ENCODE assay signal across 16 cellular contexts in genomic region chr1:236060286-236060685, GRCh38. TPM values are rescaled to one million over a fixed set of nuclear protein-coding genes. Genes with fewer than 3 reads are reported as not detected.
DNase-seq lines count a peak whose midpoint lies in the region; ATAC-seq and TF ChIP-seq lines count a peak whose summit lies in the region.
"Had no signal": no experiment of that assay in that cellular context is flagged by ENCODE, and none has a peak within 500 bp of the region (broad histone marks: within the 10 kb centered on the region; RNA-seq: fewer than 3 reads in every experiment).

No MANE protein-coding gene starts in this region.

- no peaks in the 10 kb centered on the region for H3K9me3 ChIP-seq in esophagus muscularis mucosa
- no peaks in the 10 kb centered on the region for H3K9me3 ChIP-seq in gastrocnemius medialis
- no peaks in the 10 kb centered on the region for H3K9me3 ChIP-seq in vagina
- H3K9me3 ChIP-seq in HAP-1, result no peaks in the 10 kb centered on the region
- H3K9me3 ChIP-seq: A549 had no signal

- TF ChIP-seq EP300 in esophagus muscularis mucosa (IDR thresholded peaks at IDR 0.05), result no peak

- H3K23ac ChIP-seq in mesendoderm (ENCODE audit: low read length), result no peak overlapping the region

- no peak overlapping the region for H2BK15ac ChIP-seq in mesendoderm (replicated peaks; ENCODE audit: low read depth)

- H3K18ac ChIP-seq in mesendoderm (ENCODE audit: low read length), result no peak overlapping the region

- peak overlapping the region in 3 of 4 donors; percentile 73 to 90 (median 85) for H3K4me3 ChIP-seq in esophagus muscularis mucosa
- H3K4me3 ChIP-seq in gastrocnemius medialis, result peak overlapping the region in 2 of 4 donors; percentile 17 to 32
- H3K4me3 ChIP-seq in vagina, result no peak overlapping the region
- no peak overlapping the region for H3K4me3 ChIP-seq in mesendoderm (ENCODE audit: low read length)
- H3K4me3 ChIP-seq in HAP-1, result no peak overlapping the region
- H3K4me3 ChIP-seq: A549, GM23338 had no signal

- no peak for ATAC-seq in gastrocnemius medialis
- ATAC-seq: A549; CD8-positive, alpha-beta T cell; GM23338 had no signal

- H3K27me3 Mint-ChIP-seq in neural crest cell (ENCODE audit: low read depth) (peaks cover 20% of the 10 kb centered on the region), osteocyte (ENCODE audit: unreplicated experiment) (no peaks in the 10 kb centered on the region)

- no peak overlapping the region for H2BK120ac ChIP-seq in mesendoderm (ENCODE audit: low read depth, low read length)

- H2BK5ac ChIP-seq in mesendoderm (ENCODE audit: low read length), result no peak overlapping the region

- no peak overlapping the region for H3K9ac ChIP-seq in mesendoderm (ENCODE audit: low read length)

- intact Hi-C loops in esophagus muscularis mucosa (cut with DNase I), result loop anchor here (5.0 to 10.0 kb wide), 3 partner anchors 43 to 555 kb away; partner anchors contain the start of gene B3GALNT2
- intact Hi-C loops in gastrocnemius medialis (cut with DNase I; ENCODE audit: low total_unique reads), result loop anchor here (10.0 kb wide), 1 partner anchor 555 kb away; the partner anchor contains the start of gene B3GALNT2
- intact Hi-C loops in vagina (cut with DNase I), result loop anchor here (10.0 kb wide), 1 partner anchor 1445 kb away; the partner anchor contains the start of gene IRF2BP2

- no peak overlapping the region for H4K5ac ChIP-seq in mesendoderm (ENCODE audit: low read length)

- H3K4me1 Mint-ChIP-seq in neural crest cell, result peaks cover 45% of the 10 kb centered on the region
- H3K4me1 Mint-ChIP-seq in osteocyte (ENCODE audit: unreplicated experiment), result peaks cover 29% of the 10 kb centered on the region

- H3K27ac Mint-ChIP-seq in neural crest cell (ENCODE audit: unreplicated experiment) (no peak overlapping the region), osteocyte (ENCODE audit: unreplicated experiment) (no peak overlapping the region)
- H3K27ac Mint-ChIP-seq: CD14-positive monocyte; CD8-positive, alpha-beta T cell; GM23338 had no signal

- TF ChIP-seq CTCF in esophagus muscularis mucosa (IDR thresholded peaks at IDR 0.05), result no peak
- TF ChIP-seq CTCF in neural crest cell (conservative IDR thresholded peaks at IDR 0.05), result no peak
- TF ChIP-seq CTCF in gastrocnemius medialis (IDR thresholded peaks at IDR 0.05 in 4 of 5, conservative IDR thresholded peaks at IDR 0.05 in 1 of 5), result no peak
- TF ChIP-seq CTCF in vagina (IDR thresholded peaks at IDR 0.05), result no peak
- TF ChIP-seq CTCF in osteocyte (IDR thresholded peaks at IDR 0.05), result no peak

- H3K56ac ChIP-seq in mesendoderm (ENCODE audit: low read length), result no peak overlapping the region

- WGBS in esophagus muscularis mucosa, result 90% methylated on average over 4 of the region's 4 CpGs
- WGBS in mesendoderm (ENCODE audit: extremely low coverage, insufficient coverage, low lambda C conversion rate), result no CpG with 5 or more reads among the region's 4 CpGs

- H3K36me3 ChIP-seq in esophagus muscularis mucosa (peaks cover 0 to 30% (median 9%) of the 10 kb centered on the region in 4 donors), gastrocnemius medialis (no peaks in the 10 kb centered on the region), vagina (no peaks in the 10 kb centered on the region), mesendoderm (ENCODE audit: control insufficient read depth, insufficient read depth, low read length) (no peaks in the 10 kb centered on the region), HAP-1 (replicated peaks) (no peaks in the 10 kb centered on the region)

- no peak overlapping the region for H4K8ac ChIP-seq in mesendoderm (ENCODE audit: low read depth, low read length)

- peaks cover 9% of the 10 kb centered on the region for H3K36me3 Mint-ChIP-seq in neural crest cell (ENCODE audit: low read depth)
- peaks cover 6% of the 10 kb centered on the region for H3K36me3 Mint-ChIP-seq in osteocyte (ENCODE audit: unreplicated experiment)
- H3K36me3 Mint-ChIP-seq: CD8-positive, alpha-beta T cell had no signal

- no peaks in the 10 kb centered on the region for H3K79me1 ChIP-seq in mesendoderm (ENCODE audit: low read length)

- no peaks in the 10 kb centered on the region for H3K9me3 Mint-ChIP-seq in neural crest cell
- no peaks in the 10 kb centered on the region for H3K9me3 Mint-ChIP-seq in osteocyte (ENCODE audit: unreplicated experiment)
- H3K9me3 Mint-ChIP-seq: CD8-positive, alpha-beta T cell; GM23338 had no signal

- TF ChIP-seq POLR2A in esophagus muscularis mucosa (IDR thresholded peaks at IDR 0.05; ENCODE audit: low read depth) (no peak), gastrocnemius medialis (IDR thresholded peaks at IDR 0.05) (no peak), vagina (IDR thresholded peaks at IDR 0.05) (no peak)

- in situ Hi-C loops in gastrocnemius medialis (cut with MboI; ENCODE audit: low sequenced_read_pairs in 4 of 4) (no loop called here), HAP-1 (cut with MboI; ENCODE audit: low sequenced_read_pairs) (no loop called here)

- H3K27ac ChIP-seq in esophagus muscularis mucosa (replicated peaks in 1 of 4), result peak overlapping the region; percentile 89 to 99 (median 96)
- peak overlapping the region; percentile 48 to 86 (median 78) for H3K27ac ChIP-seq in gastrocnemius medialis
- peak overlapping the region; percentile 38 for H3K27ac ChIP-seq in vagina
- no peak overlapping the region for H3K27ac ChIP-seq in mesendoderm (ENCODE audit: low read depth, low read length)
- H3K27ac ChIP-seq: A549 had no signal

- H3K4me3 Mint-ChIP-seq in neural crest cell (peak overlapping the region; percentile 61), osteocyte (ENCODE audit: unreplicated experiment) (no peak overlapping the region)
- H3K4me3 Mint-ChIP-seq: CD14-positive monocyte; CD8-positive, alpha-beta T cell; GM23338 had no signal

- no peaks in the 10 kb centered on the region for H3K79me2 ChIP-seq in mesendoderm (ENCODE audit: control insufficient read depth, insufficient read depth, low read length)

- H3K27me3 ChIP-seq in esophagus muscularis mucosa, result peaks cover 0 to 4% (median 0%) of the 10 kb centered on the region in 4 donors
- H3K27me3 ChIP-seq in gastrocnemius medialis, result peaks cover 16 to 26% (median 18%) of the 10 kb centered on the region in 3 donors
- H3K27me3 ChIP-seq in vagina, result no peaks in the 10 kb centered on the region
- H3K27me3 ChIP-seq in mesendoderm (ENCODE audit: insufficient read depth, low read length, poor library complexity), result peaks cover 3% of the 10 kb centered on the region
- H3K27me3 ChIP-seq in HAP-1 (ENCODE audit: low read depth), result no peaks in the 10 kb centered on the region

- no peak overlapping the region for H3K4ac ChIP-seq in mesendoderm (ENCODE audit: low read depth, low read length)

- DNase-seq in esophagus muscularis mucosa (ENCODE audit: extremely low spot score) (no peak), neural crest cell (ENCODE audit: low read depth, low spot score) (no peak), gastrocnemius medialis (no peak), vagina (ENCODE audit: extremely low spot score in 2 of 2) (no peak), mesendoderm (no peak), osteocyte (ENCODE audit: extremely low spot score, unreplicated experiment) (no peak), HAP-1 (ENCODE audit: low spot score in 2 of 2) (no peak)
- DNase-seq: CD8-positive, alpha-beta T cell; COR-L47; DMS153; DMS79 treated with DMSO at 0.1 percent for 48 hours; EL; H7 had no signal

- peaks cover 28 to 76% (median 72%) of the 10 kb centered on the region in 4 donors for H3K4me1 ChIP-seq in esophagus muscularis mucosa
- H3K4me1 ChIP-seq in gastrocnemius medialis, result peaks cover 0 to 4% of the 10 kb centered on the region in 2 donors
- peaks cover 51% of the 10 kb centered on the region for H3K4me1 ChIP-seq in vagina
- no peaks in the 10 kb centered on the region for H3K4me1 ChIP-seq in mesendoderm (ENCODE audit: control insufficient read depth, low read depth, low read length)
- H3K4me1 ChIP-seq in HAP-1, result peaks cover 8% of the 10 kb centered on the region

- no peak overlapping the region for H2AK5ac ChIP-seq in mesendoderm (ENCODE audit: low read length)

- H3K4me2 ChIP-seq in mesendoderm (ENCODE audit: low read length), result no peak overlapping the region
- H3K4me2 ChIP-seq: A549, GM23338 had no signal

RNA-seq across cellular contexts. Expression of gene NID1, which starts 4.6 kb away (rescaled TPM):
- total RNA-seq in esophagus muscularis mucosa, result 100 to 1,000 TPM; 187 to 390 (median 287) TPM
- total RNA-seq in neural crest cell, result 88.7 and 90.3 TPM in 2 replicates
- 10 to 100 TPM; 33.7 to 79.0 (median 51.7) TPM for total RNA-seq in gastrocnemius medialis
- 154 TPM for total RNA-seq in vagina
- 10.6 TPM for polyA plus RNA-seq in mesendoderm (2013, experiment 1 of 2)
- 10.4 TPM for polyA plus RNA-seq in mesendoderm (2013, experiment 2 of 2)
- total RNA-seq in osteocyte, result 142 and 149 TPM in 2 replicates
- total RNA-seq: CD8-positive, alpha-beta T cell had no signal

Comparison
In these comparisons a context has a peak if more than half of its experiments do, and no peak if none do; other contexts are left out.
1. H3K4me3 ChIP-seq: peak in esophagus muscularis mucosa (3 of 4); none in vagina (0 of 2), mesendoderm (single experiment) and HAP-1 (single experiment).